ENCODE assay signal across 33 cellular contexts in genomic region chr3:192326656-192327055, GRCh38.
A peak's percentile ranks its signal among the peaks of the same experiment; 100 is the strongest.
DNase-seq lines count a peak whose midpoint lies in the region; ATAC-seq, FAIRE-seq and TF ChIP-seq lines count a peak whose summit lies in the region.
"Had no signal": no experiment of that assay in that cellular context is flagged by ENCODE, and none has a peak within 500 bp of the region (broad histone marks: within the 10 kb centered on the region; RNA-seq: fewer than 3 reads in every experiment).

No MANE protein-coding gene starts in this region.

- H3K9me1 ChIP-seq in K562 (ENCODE audit: control insufficient read depth, insufficient read depth, low read length): no peaks in the 10 kb centered on the region

- H3K79me2 ChIP-seq in K562 (ENCODE audit: control insufficient read depth, insufficient read depth, low read length): no peaks in the 10 kb centered on the region
- H3K79me2 ChIP-seq in H1 (ENCODE audit: control insufficient read depth in 1 of 2, insufficient read depth in 2 of 2, low read length in 2 of 2): no peaks in the 10 kb centered on the region

- H3K4me2 ChIP-seq in K562 (ENCODE audit: insufficient read depth, low read length): no peak overlapping the region
- no peak overlapping the region for H3K4me2 ChIP-seq in H1 (ENCODE audit: insufficient read depth in 1 of 2, low read depth in 2 of 2, low read length in 2 of 2)
- H3K4me2 ChIP-seq: A549; BLaER1; BLaER1 treated with 17β-estradiol and CSF1 and Interleukin-3, amounts not matched to agents 10 nM and 100 nM had no signal

- H3K27me3 ChIP-seq in K562 (ENCODE audit: control insufficient read depth in 2 of 2, insufficient read depth in 2 of 2, low read length in 2 of 2): no peaks in the 10 kb centered on the region
- no peaks in the 10 kb centered on the region for H3K27me3 ChIP-seq in H1 (replicated peaks in 1 of 4; ENCODE audit: control insufficient read depth in 3 of 4, extremely low read depth in 1 of 4, insufficient read depth in 3 of 4, low read length in 3 of 4)
- H3K27me3 ChIP-seq: BE2C; BLaER1; BLaER1 treated with 17β-estradiol and CSF1 and Interleukin-3, amounts not matched to agents 10 nM and 100 nM had no signal

- no peak overlapping the region for H4K8ac ChIP-seq in H1 (ENCODE audit: extremely low read depth, insufficient read depth, low read length)

- TF ChIP-seq CTCF in D721Med (IDR thresholded peaks at IDR 0.05; ENCODE audit: insufficient read depth, missing control alignments): no peak
- TF ChIP-seq CTCF in K562 (IDR thresholded peaks at IDR 0.05 in 2 of 3, conservative IDR thresholded peaks at IDR 0.05 in 1 of 3; ENCODE audit: insufficient read depth in 2 of 3, low read depth in 1 of 3, low read length in 3 of 3): no peak
- TF ChIP-seq CTCF in H1 (IDR thresholded peaks at IDR 0.05; ENCODE audit: control extremely low read depth in 1 of 3, insufficient read depth in 1 of 3, low read depth in 1 of 3, low read length in 3 of 3): no peak

- H2AFZ ChIP-seq in K562 (ENCODE audit: low read depth, low read length): no peak overlapping the region
- H2AFZ ChIP-seq in H1 (ENCODE audit: low read length): no peak overlapping the region

- H4K91ac ChIP-seq in H1 (replicated peaks; ENCODE audit: insufficient read length, low read length): no peak overlapping the region

- BruUV-seq in K562 (replicated peaks; lab: Mats Ljungman, UMichigan): no TSS peak

- H3K4me3 ChIP-seq in K562: no peak overlapping the region
- no peak overlapping the region for H3K4me3 ChIP-seq in H1 (ENCODE audit: extremely low read depth in 1 of 4, insufficient read depth in 2 of 4, low read depth in 3 of 4, low read length in 4 of 4)
- H3K4me3 ChIP-seq: A549; BLaER1; BLaER1 treated with 17β-estradiol and CSF1 and Interleukin-3, amounts not matched to agents 10 nM and 100 nM had no signal

- no peak overlapping the region for H2BK20ac ChIP-seq in H1 (ENCODE audit: low read length)

- H3K4me1 ChIP-seq in K562 (replicated peaks in 1 of 2; ENCODE audit: control insufficient read depth in 2 of 2, insufficient read depth in 2 of 2, low read length in 2 of 2): no peaks in the 10 kb centered on the region
- H3K4me1 ChIP-seq in H1 (replicated peaks in 1 of 4; ENCODE audit: control insufficient read depth in 3 of 4, insufficient read depth in 4 of 4, low read length in 3 of 4): peaks cover 0 to 6% (median 0%) of the 10 kb centered on the region in 4 experiments; a peak in 1 of 7 replicates
- H3K4me1 ChIP-seq: A549; BE2C; BLaER1; BLaER1 treated with 17β-estradiol and CSF1 and Interleukin-3, amounts not matched to agents 10 nM and 100 nM had no signal

- no peaks in the 10 kb centered on the region for H3K23me2 ChIP-seq in H1 (ENCODE audit: low read depth, low read length)

- TF ChIP-seq EP300 in Ishikawa (IDR thresholded peaks at IDR 0.05; ENCODE audit: borderline replicate concordance): no peak
- TF ChIP-seq EP300 in K562 (IDR thresholded peaks at IDR 0.05; ENCODE audit: low read length): no peak
- TF ChIP-seq EP300 in H1 (IDR thresholded peaks at IDR 0.05; ENCODE audit: borderline replicate concordance in 1 of 2, low read depth in 2 of 2, low read length in 2 of 2): no peak

- POLR2A ChIA-PET in K562 (lab: Yijun Ruan, JAX) (no interaction called here), H1 (lab: Charles Lee; ENCODE audit: partially characterized antibody) (no interaction called here)

- H3K27ac ChIP-seq in K562 (ENCODE audit: extremely low read depth, low read depth, low read length): no peak overlapping the region
- no peak overlapping the region for H3K27ac ChIP-seq in H1 (ENCODE audit: low read depth, low read length)
- H3K27ac ChIP-seq: 22Rv1; A549; BLaER1; BLaER1 treated with 17β-estradiol and CSF1 and Interleukin-3, amounts not matched to agents 10 nM and 100 nM; C4-2B had no signal

- H2BK5ac ChIP-seq in H1 (ENCODE audit: low read depth, low read length): no peak overlapping the region

- no peak overlapping the region for H3K56ac ChIP-seq in H1 (replicated peaks; ENCODE audit: insufficient read length, low read depth, low read length)

- H3K18ac ChIP-seq in H1 (ENCODE audit: extremely low read depth, low read length): no peak overlapping the region

- no peak overlapping the region for H2AK5ac ChIP-seq in H1 (ENCODE audit: low read depth, low read length)

- no peaks in the 10 kb centered on the region for H3K36me3 ChIP-seq in K562 (ENCODE audit: control insufficient read depth, insufficient read depth, low read length)
- H3K36me3 ChIP-seq in H1 (ENCODE audit: control insufficient read depth in 2 of 4, insufficient read depth in 4 of 4, low read length in 3 of 4): no peaks in the 10 kb centered on the region
- H3K36me3 ChIP-seq: BE2C; BLaER1; BLaER1 treated with 17β-estradiol and CSF1 and Interleukin-3, amounts not matched to agents 10 nM and 100 nM had no signal

- intact Hi-C loops in K562 (cut with micrococcal nuclease): no loop called here

- H3K14ac ChIP-seq in H1 (ENCODE audit: insufficient read length): no peak overlapping the region

- TF ChIP-seq RAD21 in Ishikawa (IDR thresholded peaks at IDR 0.05; ENCODE audit: low read depth): no peak
- TF ChIP-seq RAD21 in K562 (CRISPR knock-in tag; conservative IDR thresholded peaks at IDR 0.05 in 1 of 2, IDR thresholded peaks at IDR 0.05 in 1 of 2): no peak
- no peak for TF ChIP-seq RAD21 in H1 (IDR thresholded peaks at IDR 0.05 in 1 of 2, conservative IDR thresholded peaks at IDR 0.05 in 1 of 2; ENCODE audit: low read depth in 2 of 2, low read length in 2 of 2)

- DNase-seq in D721Med (ENCODE audit: insufficient read length, low spot score): no peak
- DNase-seq in K562 (ENCODE audit: extremely low read depth in 1 of 4, low spot score in 3 of 4): no peak
- DNase-seq in H1 (ENCODE audit: low read depth in 1 of 2, low spot score in 2 of 2): no peak
- no peak for DNase-seq in HTR-8/SVneo (ENCODE audit: insufficient read length, low spot score)
- no peak for DNase-seq in RCC 7860 (ENCODE audit: low spot score)
- DNase-seq in DMS 273 treated with DMSO at 0.1 percent for 48 hours (lab: John Stamatoyannopoulos, UW): no peak
- DNase-seq in germinal center (ENCODE audit: low spot score): no peak
- DNase-seq: 8988T; ACHN; AML-193; BE2C; C1 segment of cervical spinal cord; Caco-2; Calu3; CD4-positive, alpha-beta memory T cell; CD4-positive, alpha-beta T cell; CD4-positive, CD25-positive, alpha-beta regulatory T cell; CD8-positive, alpha-beta memory T cell; CD8-positive, alpha-beta T cell; COR-L47; DMS153; DMS53; DMS79; DMS79 treated with DMSO at 0.1 percent for 48 hours; DND-41; EL had no signal

- no peak overlapping the region for H4K5ac ChIP-seq in H1 (ENCODE audit: insufficient read length, low read depth, low read length)

- FAIRE-seq in D721Med (lab: Jason Lieb, UNC) (peak; percentile 32), K562 (lab: Jason Lieb, UNC) (no peak), H1 (lab: Jason Lieb, UNC) (no peak), HTR-8/SVneo (lab: Jason Lieb, UNC) (no peak), RCC 7860 (lab: Jason Lieb, UNC) (no peak)
- FAIRE-seq: A204.1, A549 had no signal

- H2BK15ac ChIP-seq in H1 (ENCODE audit: low read length): no peak overlapping the region

- in situ Hi-C loops in K562 (cut with MboI): no loop called here

- no peak overlapping the region for H3K4ac ChIP-seq in H1 (replicated peaks; ENCODE audit: insufficient read length, low read depth, low read length)

- no peak for ATAC-seq in K562
- ATAC-seq: A549; CD8-positive, alpha-beta T cell had no signal

- no peaks in the 10 kb centered on the region for H4K20me1 ChIP-seq in K562 (replicated peaks; ENCODE audit: control insufficient read depth, insufficient read depth, low read length)
- no peaks in the 10 kb centered on the region for H4K20me1 ChIP-seq in H1 (replicated peaks in 1 of 2; ENCODE audit: control insufficient read depth in 1 of 2, insufficient read depth in 2 of 2, low read length in 2 of 2)
- H4K20me1 ChIP-seq: BLaER1; BLaER1 treated with 17β-estradiol and CSF1 and Interleukin-3, amounts not matched to agents 10 nM and 100 nM had no signal

- no peak overlapping the region for H3K9ac ChIP-seq in K562 (ENCODE audit: insufficient read depth in 1 of 2, low read depth in 2 of 2, low read length in 2 of 2)
- no peak overlapping the region for H3K9ac ChIP-seq in H1 (replicated peaks in 1 of 4; ENCODE audit: extremely low read depth in 1 of 4, low read depth in 3 of 4, low read length in 3 of 4)
- H3K9ac ChIP-seq: BLaER1; BLaER1 treated with 17β-estradiol and CSF1 and Interleukin-3, amounts not matched to agents 10 nM and 100 nM had no signal

- H3K9me3 ChIP-seq in K562 (replicated peaks; ENCODE audit: control insufficient read depth, insufficient read depth, low read depth, low read length) (no peaks in the 10 kb centered on the region), H1 (ENCODE audit: insufficient read depth in 2 of 2, low read depth in 1 of 2, low read length in 1 of 2) (no peaks in the 10 kb centered on the region)
- H3K9me3 ChIP-seq: A549; BE2C; BLaER1; BLaER1 treated with 17β-estradiol and CSF1 and Interleukin-3, amounts not matched to agents 10 nM and 100 nM; Caco-2 had no signal

- H3K79me1 ChIP-seq in H1 (ENCODE audit: low read depth, low read length): no peaks in the 10 kb centered on the region

- 0% methylated on average over 2 of the region's 2 CpGs for WGBS in K562 (ENCODE audit: insufficient coverage, low coverage, missing lambda C conversion rate)
- WGBS in H1 (ENCODE audit: extremely low coverage in 1 of 2, insufficient coverage in 1 of 2, insufficient read length in 1 of 2, insufficient replicate concordance in 2 of 2, low coverage in 1 of 2, low lambda C conversion rate in 2 of 2, missing lambda C conversion rate in 1 of 2), 2 experiments: 64% methylated on average over 2 of the region's 2 CpGs; no CpG with 5 or more reads in 1 of the 2 experiments

- H2BK120ac ChIP-seq in H1 (replicated peaks; ENCODE audit: low read depth, low read length): no peak overlapping the region

- H2BK12ac ChIP-seq in H1 (ENCODE audit: low read depth, low read length): no peak overlapping the region

- CTCF ChIA-PET in K562 (lab: Yijun Ruan, JAX; ENCODE audit: low intra/inter-chr PET ratio) (no interaction called here), H1 (lab: Charles Lee; ENCODE audit: partially characterized antibody) (no interaction called here)

- H3K23ac ChIP-seq in H1 (ENCODE audit: insufficient read length): no peak overlapping the region

- no peak for TF ChIP-seq POLR2A in K562 (conservative IDR thresholded peaks at IDR 0.05)
- TF ChIP-seq POLR2A in H1 (IDR thresholded peaks at IDR 0.05; ENCODE audit: control extremely low read depth in 1 of 2, low read depth in 2 of 2, low read length in 2 of 2): no peak

TF ChIP-seq in Ishikawa, 13 proteins besides CTCF, POLR2A, EP300 and RAD21 (continues in another document):
- no peak for TF ChIP-seq EGR1 (IDR thresholded peaks at IDR 0.05)
- no peak for TF ChIP-seq YY1 (IDR thresholded peaks at IDR 0.05; ENCODE audit: low read depth)
- no peak for TF ChIP-seq NFIC (IDR thresholded peaks at IDR 0.05)

TF ChIP-seq in H1, 55 proteins besides CTCF, POLR2A, EP300 and RAD21 (continues in another document):
- no peak for TF ChIP-seq RBBP5 (IDR thresholded peaks at IDR 0.05; ENCODE audit: borderline replicate concordance, low read depth, low read length)
- TF ChIP-seq NANOG (IDR thresholded peaks at IDR 0.05; ENCODE audit: insufficient read depth, low read depth, low read length, poor library complexity, severe bottlenecking): no peak
- no peak for TF ChIP-seq HDAC6 (IDR thresholded peaks at IDR 0.05; ENCODE audit: low read depth, low read length)
- peak; percentile 69; the same call in 1 of the 2 replicates for TF ChIP-seq KDM1A (IDR thresholded peaks at IDR 0.05; ENCODE audit: borderline replicate concordance, low read length)
